ENCODE assay signal across 2 cellular contexts in the genomic region with DNA sequence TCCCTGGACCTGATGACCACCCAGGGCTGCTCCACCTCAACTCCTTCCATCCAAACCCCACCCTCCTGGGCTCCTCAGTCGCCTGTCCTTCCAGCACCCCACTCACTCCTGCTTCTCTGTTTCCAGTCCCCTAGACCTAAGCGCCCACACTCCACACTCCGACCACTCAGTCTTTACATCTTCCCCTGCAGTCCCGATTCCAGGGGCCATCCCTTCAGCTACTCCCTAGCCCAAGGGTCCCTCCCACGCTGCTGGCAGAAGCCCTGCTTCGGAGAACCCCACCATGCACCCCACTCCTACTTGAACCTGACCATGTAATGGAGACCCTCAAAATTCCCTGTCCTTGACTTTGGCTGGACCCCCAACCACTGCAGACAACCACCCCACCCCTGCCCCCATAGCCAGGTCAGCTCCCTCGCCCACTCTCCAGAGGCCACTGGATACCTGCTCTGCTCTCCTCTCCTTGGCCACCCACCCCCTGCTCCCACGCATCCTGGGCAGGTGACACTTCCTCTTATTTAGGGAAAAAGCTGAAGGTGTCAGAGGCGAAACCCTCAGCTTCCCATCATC.
TF ChIP-seq lines count a peak whose summit lies in the region.

No MANE protein-coding gene starts in this region.

TF ChIP-seq in HEK293, 187 proteins besides CTCF, POLR2A, EP300 and RAD21 (continued from another document):
- peak; percentile 74 for TF ChIP-seq ZFHX2 (tag by site-specific recombination; conservative IDR thresholded peaks at IDR 0.05)
TF ChIP-seq in HEK293: peak in this region for 2.

TF ChIP-seq in K562, 482 proteins besides CTCF, POLR2A, EP300 and RAD21:
- TF ChIP-seq, protein P1, sequence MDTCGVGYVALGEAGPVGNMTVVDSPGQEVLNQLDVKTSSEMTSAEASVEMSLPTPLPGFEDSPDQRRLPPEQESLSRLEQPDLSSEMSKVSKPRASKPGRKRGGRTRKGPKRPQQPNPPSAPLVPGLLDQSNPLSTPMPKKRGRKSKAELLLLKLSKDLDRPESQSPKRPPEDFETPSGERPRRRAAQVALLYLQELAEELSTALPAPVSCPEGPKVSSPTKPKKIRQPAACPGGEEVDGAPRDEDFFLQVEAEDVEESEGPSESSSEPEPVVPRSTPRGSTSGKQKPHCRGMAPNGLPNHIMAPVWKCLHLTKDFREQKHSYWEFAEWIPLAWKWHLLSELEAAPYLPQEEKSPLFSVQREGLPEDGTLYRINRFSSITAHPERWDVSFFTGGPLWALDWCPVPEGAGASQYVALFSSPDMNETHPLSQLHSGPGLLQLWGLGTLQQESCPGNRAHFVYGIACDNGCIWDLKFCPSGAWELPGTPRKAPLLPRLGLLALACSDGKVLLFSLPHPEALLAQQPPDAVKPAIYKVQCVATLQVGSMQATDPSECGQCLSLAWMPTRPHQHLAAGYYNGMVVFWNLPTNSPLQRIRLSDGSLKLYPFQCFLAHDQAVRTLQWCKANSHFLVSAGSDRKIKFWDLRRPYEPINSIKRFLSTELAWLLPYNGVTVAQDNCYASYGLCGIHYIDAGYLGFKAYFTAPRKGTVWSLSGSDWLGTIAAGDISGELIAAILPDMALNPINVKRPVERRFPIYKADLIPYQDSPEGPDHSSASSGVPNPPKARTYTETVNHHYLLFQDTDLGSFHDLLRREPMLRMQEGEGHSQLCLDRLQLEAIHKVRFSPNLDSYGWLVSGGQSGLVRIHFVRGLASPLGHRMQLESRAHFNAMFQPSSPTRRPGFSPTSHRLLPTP (IDR thresholded peaks at IDR 0.05; ENCODE audit: borderline replicate concordance, extremely low read depth, insufficient read length), result no peak
- peak; percentile 41; the same call in 1 of the 2 replicates for TF ChIP-seq SPI1 (IDR thresholded peaks at IDR 0.05; ENCODE audit: borderline replicate concordance, low read depth, low read length)
TF ChIP-seq in K562: peak in this region for 1.
